8 cellular contexts compared by ENCODE assay signal in the genomic region with DNA sequence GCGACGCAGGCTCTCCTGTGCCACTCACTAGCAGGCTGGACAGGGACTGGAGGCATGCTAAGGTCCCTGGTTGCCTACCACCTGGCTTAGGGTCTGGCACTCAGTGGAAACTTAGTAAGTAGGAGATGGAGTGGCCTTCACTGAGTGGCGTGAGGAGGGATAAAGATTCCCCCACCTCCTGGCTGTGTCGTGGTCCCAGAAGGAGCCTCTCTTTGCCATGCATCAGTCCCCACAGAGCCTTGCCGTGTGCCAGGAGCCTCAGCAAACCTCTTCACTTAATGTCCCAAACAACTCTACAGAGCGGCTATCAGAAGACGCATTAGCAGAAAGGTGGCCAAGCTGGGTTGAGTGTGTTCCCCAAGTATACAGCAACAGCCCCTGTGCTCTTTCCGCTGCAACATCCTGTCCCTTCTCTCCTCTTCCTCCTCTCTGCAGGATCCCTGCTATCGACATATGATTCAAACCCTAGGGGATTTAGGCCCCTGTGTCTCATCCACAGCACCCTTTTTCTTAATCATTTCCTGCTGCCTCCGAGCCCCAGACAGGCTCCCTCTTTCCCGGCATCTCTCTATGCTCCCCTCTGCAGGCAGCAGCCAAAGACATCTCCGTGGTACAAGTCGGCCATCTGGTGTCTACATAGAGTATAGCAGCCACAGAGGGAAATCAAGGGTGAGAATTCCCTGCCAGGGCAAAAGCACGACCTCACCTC.
DNase-seq lines count a peak whose midpoint lies in the region; ATAC-seq, FAIRE-seq and TF ChIP-seq lines count a peak whose summit lies in the region.

No MANE protein-coding gene starts in this region.

- H3K27ac Mint-ChIP-seq in MCF 10A (ENCODE audit: low read depth, unreplicated experiment) = no peak overlapping the region
- no peak overlapping the region for H3K27ac Mint-ChIP-seq in stimulated activated memory B cell treated with anti-CD40 and anti-IgM and Interleukin-4, amounts not matched to agents 10 μg/mL and 1 μg/mL and 100 μg/mL, for 72 hours

- no peaks in the 10 kb centered on the region for H3K9me3 Mint-ChIP-seq in MCF 10A (ENCODE audit: unreplicated experiment)
- peaks cover 3% of the 10 kb centered on the region for H3K9me3 Mint-ChIP-seq in stimulated activated memory B cell treated with anti-CD40 and anti-IgM and Interleukin-4, amounts not matched to agents 10 μg/mL and 1 μg/mL and 100 μg/mL, for 72 hours

- H3K4me3 ChIP-seq in kidney (ENCODE audit: low read length in 2 of 2) = no peak overlapping the region

- no peak overlapping the region for H3K27ac ChIP-seq in RWPE1
- no peak overlapping the region for H3K27ac ChIP-seq in kidney (ENCODE audit: low read depth in 2 of 2, low read length in 2 of 2)

- FAIRE-seq in kidney (lab: Jason Lieb, UNC) = no peak

- no peak overlapping the region for H3K9ac ChIP-seq in kidney (ENCODE audit: low read length in 2 of 2)

- peaks cover 0 to 4% of the 10 kb centered on the region in 2 donors for H3K4me1 ChIP-seq in kidney (ENCODE audit: control insufficient read depth in 1 of 2, insufficient read depth in 1 of 2, low read depth in 1 of 2, low read length in 2 of 2)

- DNase-seq in EH (ENCODE audit: low read depth) (peak; percentile 82), HuH-7 (ENCODE audit: low spot score) (peak; percentile 89), RWPE1 (ENCODE audit: low spot score) (peak; percentile 60), MCF 10A (ENCODE audit: unreplicated experiment) (peak; percentile 80), kidney (no peak), posterior vena cava (ENCODE audit: low spot score) (no peak)
- DNase-seq in stimulated activated CD4-positive, alpha-beta T cell treated with anti-CD3 and anti-CD28 coated beads, Interleukin-4, amount 100 ng/mL, for 24 hours = peak; percentile 38

- intact Hi-C loops in MCF 10A (cut with micrococcal nuclease) = loop anchor here (1.0 kb wide), 3 partner anchors 108 to 301 kb away; no protein-coding TSS in a partner anchor
- intact Hi-C loops in kidney (cut with DNase I) = no loop called here
- intact Hi-C loops in posterior vena cava (cut with DNase I) = loop anchor here (5.0 to 10.0 kb wide), 4 partner anchors 112 to 304 kb away; no protein-coding TSS in a partner anchor

- POLR2A ChIA-PET in RWPE1 (lab: Yijun Ruan, JAX; ENCODE audit: low non-redundant PET) (no interaction called here), MCF 10A (lab: Yijun Ruan, JAX) (interaction anchor here (1.0 kb wide), 1 partner anchor 214 kb away, joined by 4 read pairs; no protein-coding TSS in a partner anchor)

- no peaks in the 10 kb centered on the region for H3K36me3 ChIP-seq in kidney (ENCODE audit: control insufficient read depth in 1 of 2, insufficient read depth in 2 of 2, low read length in 2 of 2)

- ATAC-seq in stimulated activated memory B cell treated with anti-CD40 and anti-IgM and Interleukin-4, amounts not matched to agents 10 μg/mL and 1 μg/mL and 100 μg/mL, for 72 hours = no peak

- H3K36me3 Mint-ChIP-seq in MCF 10A (ENCODE audit: insufficient read depth, unreplicated experiment) = no peaks in the 10 kb centered on the region
- no peaks in the 10 kb centered on the region for H3K36me3 Mint-ChIP-seq in stimulated activated memory B cell treated with anti-CD40 and anti-IgM and Interleukin-4, amounts not matched to agents 10 μg/mL and 1 μg/mL and 100 μg/mL, for 72 hours

- CTCF ChIA-PET in RWPE1 (lab: Yijun Ruan, JAX) = interaction anchor here (0.6 to 2.8 kb wide), 11 partner anchors 8 to 1246 kb away, joined by 3 to 20 read pairs (median 4); a partner anchor contains a TSS
- CTCF ChIA-PET in MCF 10A (lab: Yijun Ruan, JAX) = interaction anchor here (0.6 to 8.8 kb wide), 68 partner anchors 8 to 623 kb away, joined by 3 to 141 read pairs (median 5); a partner anchor contains a TSS

- TF ChIP-seq CTCF in RWPE1 (conservative IDR thresholded peaks at IDR 0.05; ENCODE audit: low read depth) (peak; percentile 83), MCF 10A (IDR thresholded peaks at IDR 0.05; ENCODE audit: unreplicated experiment) (peak; percentile 84), kidney (IDR thresholded peaks at IDR 0.05; ENCODE audit: borderline replicate concordance, extremely low read depth, insufficient read depth) (peak; percentile 76)

- no peaks in the 10 kb centered on the region for H3K4me1 Mint-ChIP-seq in MCF 10A (ENCODE audit: insufficient read depth, unreplicated experiment)
- H3K4me1 Mint-ChIP-seq in stimulated activated memory B cell treated with anti-CD40 and anti-IgM and Interleukin-4, amounts not matched to agents 10 μg/mL and 1 μg/mL and 100 μg/mL, for 72 hours = no peaks in the 10 kb centered on the region

- H3K4me3 Mint-ChIP-seq in MCF 10A (ENCODE audit: unreplicated experiment) = no peak overlapping the region
- no peak overlapping the region for H3K4me3 Mint-ChIP-seq in stimulated activated memory B cell treated with anti-CD40 and anti-IgM and Interleukin-4, amounts not matched to agents 10 μg/mL and 1 μg/mL and 100 μg/mL, for 72 hours

- H3K9me3 ChIP-seq in kidney (ENCODE audit: control insufficient read depth in 1 of 2, low read length in 2 of 2) = no peaks in the 10 kb centered on the region

- no TSS peak for BruUV-seq in MCF 10A (replicated peaks; lab: Mats Ljungman, UMichigan)

- H3K27me3 Mint-ChIP-seq in MCF 10A (ENCODE audit: insufficient read depth, unreplicated experiment) = peaks cover 18% of the 10 kb centered on the region
- H3K27me3 Mint-ChIP-seq in stimulated activated memory B cell treated with anti-CD40 and anti-IgM and Interleukin-4, amounts not matched to agents 10 μg/mL and 1 μg/mL and 100 μg/mL, for 72 hours = peaks cover 32% of the 10 kb centered on the region

Comparison
In these comparisons a context has a peak if more than half of its experiments do, and no peak if none do; other contexts are left out.
1. DNase-seq: peak in EH (single experiment), HuH-7 (single experiment), RWPE1 (single experiment), MCF 10A (single experiment) and stimulated activated CD4-positive, alpha-beta T cell treated with anti-CD3 and anti-CD28 coated beads, Interleukin-4, amount 100 ng/mL, for 24 hours (single experiment); none in kidney (single experiment) and posterior vena cava (single experiment).
2. Peak in every context shown above with its lines, with median percentiles within 50 percentile points of each other: CTCF ChIP-seq.